In the genomic region with DNA sequence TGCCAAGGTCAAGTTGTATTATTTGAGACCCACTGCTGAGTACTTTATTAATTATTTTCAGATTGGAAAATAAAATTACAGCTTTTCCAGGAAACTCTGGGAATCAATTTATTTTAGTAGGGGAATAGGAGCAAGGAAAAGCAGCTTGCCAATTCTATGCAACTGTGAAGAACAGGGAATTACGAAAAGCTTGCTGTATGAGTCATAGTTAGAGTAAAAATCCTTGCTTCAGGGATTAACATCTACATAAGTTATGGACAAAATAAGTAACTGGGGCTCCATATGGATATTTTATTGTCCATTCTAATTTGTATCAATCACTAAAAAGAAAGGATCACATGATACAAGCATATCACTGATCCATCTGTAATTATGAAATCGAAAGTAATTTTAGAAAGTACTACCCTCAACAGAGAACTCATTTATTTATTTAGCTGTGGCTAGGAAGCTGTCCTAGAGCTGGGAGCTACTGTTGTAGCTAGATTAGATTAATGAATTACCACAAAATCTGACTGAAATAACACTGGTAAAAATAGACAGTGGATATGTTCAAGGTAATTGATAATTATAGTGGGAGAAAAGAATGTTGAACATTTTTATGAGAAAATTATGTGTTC, we compare ENCODE assay signal across 2 cellular contexts.
TF ChIP-seq lines count a peak whose summit lies in the region.

No MANE protein-coding gene starts in this region.

TF ChIP-seq in HEK293, 187 proteins besides CTCF, POLR2A, EP300 and RAD21:
- TF ChIP-seq, protein P1, sequence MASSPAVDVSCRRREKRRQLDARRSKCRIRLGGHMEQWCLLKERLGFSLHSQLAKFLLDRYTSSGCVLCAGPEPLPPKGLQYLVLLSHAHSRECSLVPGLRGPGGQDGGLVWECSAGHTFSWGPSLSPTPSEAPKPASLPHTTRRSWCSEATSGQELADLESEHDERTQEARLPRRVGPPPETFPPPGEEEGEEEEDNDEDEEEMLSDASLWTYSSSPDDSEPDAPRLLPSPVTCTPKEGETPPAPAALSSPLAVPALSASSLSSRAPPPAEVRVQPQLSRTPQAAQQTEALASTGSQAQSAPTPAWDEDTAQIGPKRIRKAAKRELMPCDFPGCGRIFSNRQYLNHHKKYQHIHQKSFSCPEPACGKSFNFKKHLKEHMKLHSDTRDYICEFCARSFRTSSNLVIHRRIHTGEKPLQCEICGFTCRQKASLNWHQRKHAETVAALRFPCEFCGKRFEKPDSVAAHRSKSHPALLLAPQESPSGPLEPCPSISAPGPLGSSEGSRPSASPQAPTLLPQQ (tag by site-specific recombination; IDR thresholded peaks at IDR 0.05) = no peak
- TF ChIP-seq OSR2 (tag by site-specific recombination; IDR thresholded peaks at IDR 0.05) (peak; percentile 35; the same call in 1 of the 2 replicates), TCF7L2 (IDR thresholded peaks at IDR 0.05; ENCODE audit: borderline replicate concordance, low read depth, low read length) (no peak), IKZF3 (tag by site-specific recombination; IDR thresholded peaks at IDR 0.05) (0 out of 2 replicates have a peak, but pooled peaks have one; percentile 18), ZNF555 (tag by site-specific recombination; conservative IDR thresholded peaks at IDR 0.05) (no peak), MEIS1 (CRISPR knock-in tag; IDR thresholded peaks at IDR 0.05; ENCODE audit: borderline replicate concordance) (no peak)
- TF ChIP-seq, protein P2, sequence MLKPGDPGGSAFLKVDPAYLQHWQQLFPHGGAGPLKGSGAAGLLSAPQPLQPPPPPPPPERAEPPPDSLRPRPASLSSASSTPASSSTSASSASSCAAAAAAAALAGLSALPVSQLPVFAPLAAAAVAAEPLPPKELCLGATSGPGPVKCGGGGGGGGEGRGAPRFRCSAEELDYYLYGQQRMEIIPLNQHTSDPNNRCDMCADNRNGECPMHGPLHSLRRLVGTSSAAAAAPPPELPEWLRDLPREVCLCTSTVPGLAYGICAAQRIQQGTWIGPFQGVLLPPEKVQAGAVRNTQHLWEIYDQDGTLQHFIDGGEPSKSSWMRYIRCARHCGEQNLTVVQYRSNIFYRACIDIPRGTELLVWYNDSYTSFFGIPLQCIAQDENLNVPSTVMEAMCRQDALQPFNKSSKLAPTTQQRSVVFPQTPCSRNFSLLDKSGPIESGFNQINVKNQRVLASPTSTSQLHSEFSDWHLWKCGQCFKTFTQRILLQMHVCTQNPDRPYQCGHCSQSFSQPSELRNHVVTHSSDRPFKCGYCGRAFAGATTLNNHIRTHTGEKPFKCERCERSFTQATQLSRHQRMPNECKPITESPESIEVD (tag by site-specific recombination; IDR thresholded peaks at IDR 0.05) = peak; percentile 75

TF ChIP-seq in GM12878, 131 proteins besides CTCF, POLR2A, EP300 and RAD21:
- no peak for TF ChIP-seq E2F8 (IDR thresholded peaks at IDR 0.05; ENCODE audit: low read depth, partially characterized antibody)
- no peak for TF ChIP-seq NFIC (IDR thresholded peaks at IDR 0.05; ENCODE audit: low read depth, low read length)
- TF ChIP-seq ZBTB4 (CRISPR knock-in tag; IDR thresholded peaks at IDR 0.05) = no peak
- TF ChIP-seq KLF5 (IDR thresholded peaks at IDR 0.05; ENCODE audit: partially characterized antibody) = no peak
- TF ChIP-seq CREM (IDR thresholded peaks at IDR 0.05; ENCODE audit: low read depth) = no peak
- no peak for TF ChIP-seq STAT1 (conservative IDR thresholded peaks at IDR 0.05)
- TF ChIP-seq PRDM15 (CRISPR knock-in tag; IDR thresholded peaks at IDR 0.05) = no peak
- TF ChIP-seq CEBPB (IDR thresholded peaks at IDR 0.05; ENCODE audit: borderline replicate concordance in 1 of 2, low read depth in 2 of 2, low read length in 2 of 2) = no peak
- TF ChIP-seq TBL1XR1 (IDR thresholded peaks at IDR 0.05; ENCODE audit: low read depth, low read length) = no peak
- TF ChIP-seq, protein P3, sequence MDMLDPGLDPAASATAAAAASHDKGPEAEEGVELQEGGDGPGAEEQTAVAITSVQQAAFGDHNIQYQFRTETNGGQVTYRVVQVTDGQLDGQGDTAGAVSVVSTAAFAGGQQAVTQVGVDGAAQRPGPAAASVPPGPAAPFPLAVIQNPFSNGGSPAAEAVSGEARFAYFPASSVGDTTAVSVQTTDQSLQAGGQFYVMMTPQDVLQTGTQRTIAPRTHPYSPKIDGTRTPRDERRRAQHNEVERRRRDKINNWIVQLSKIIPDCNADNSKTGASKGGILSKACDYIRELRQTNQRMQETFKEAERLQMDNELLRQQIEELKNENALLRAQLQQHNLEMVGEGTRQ (IDR thresholded peaks at IDR 0.05; ENCODE audit: borderline replicate concordance, low read depth, low read length) = no peak
- no peak for TF ChIP-seq IKZF2 (IDR thresholded peaks at IDR 0.05)
- TF ChIP-seq CHD2 (IDR thresholded peaks at IDR 0.05; ENCODE audit: borderline replicate concordance, low read depth, low read length) = no peak
- no peak for TF ChIP-seq HDAC2 (IDR thresholded peaks at IDR 0.05)
- no peak for TF ChIP-seq TARDBP (IDR thresholded peaks at IDR 0.05; ENCODE audit: borderline replicate concordance)
- no peak for TF ChIP-seq SIX5 (IDR thresholded peaks at IDR 0.05; ENCODE audit: low read depth, low read length, severe bottlenecking)
- TF ChIP-seq, protein P4, sequence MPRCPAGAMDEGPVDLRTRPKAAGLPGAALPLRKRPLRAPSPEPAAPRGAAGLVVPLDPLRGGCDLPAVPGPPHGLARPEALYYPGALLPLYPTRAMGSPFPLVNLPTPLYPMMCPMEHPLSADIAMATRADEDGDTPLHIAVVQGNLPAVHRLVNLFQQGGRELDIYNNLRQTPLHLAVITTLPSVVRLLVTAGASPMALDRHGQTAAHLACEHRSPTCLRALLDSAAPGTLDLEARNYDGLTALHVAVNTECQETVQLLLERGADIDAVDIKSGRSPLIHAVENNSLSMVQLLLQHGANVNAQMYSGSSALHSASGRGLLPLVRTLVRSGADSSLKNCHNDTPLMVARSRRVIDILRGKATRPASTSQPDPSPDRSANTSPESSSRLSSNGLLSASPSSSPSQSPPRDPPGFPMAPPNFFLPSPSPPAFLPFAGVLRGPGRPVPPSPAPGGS (IDR thresholded peaks at IDR 0.05; ENCODE audit: borderline replicate concordance, insufficient read depth, low read depth, low read length, poor library complexity, severe bottlenecking) = no peak
- no peak for TF ChIP-seq HCFC1 (IDR thresholded peaks at IDR 0.05; ENCODE audit: low read length)
- no peak for TF ChIP-seq CBFB (IDR thresholded peaks at IDR 0.05; ENCODE audit: low read depth)
- TF ChIP-seq ZBED1 (IDR thresholded peaks at IDR 0.05; ENCODE audit: borderline replicate concordance) = no peak
